Comparison of ENCODE assay signal across 18 cellular contexts in the genomic region with DNA sequence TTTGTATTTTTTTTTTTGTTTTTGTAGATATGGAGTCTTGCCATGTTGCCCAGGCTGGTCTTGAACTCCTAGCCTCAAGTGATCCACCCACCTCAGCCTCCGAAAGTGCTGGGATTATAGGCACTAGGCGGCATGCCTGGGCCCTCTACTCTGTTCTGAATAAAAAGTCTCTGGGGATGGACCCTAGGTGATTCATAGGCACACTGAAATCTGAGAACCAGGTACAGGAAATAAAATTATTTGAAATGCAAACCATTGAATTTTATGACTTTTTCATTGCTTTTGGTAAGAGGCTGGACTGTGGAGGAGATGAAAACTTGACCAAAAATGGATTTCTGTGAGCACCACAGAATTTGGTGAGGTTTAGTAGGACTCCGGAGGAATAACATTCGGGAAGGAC.
DNase-seq lines count a peak whose midpoint lies in the region; ATAC-seq and TF ChIP-seq lines count a peak whose summit lies in the region.
"Had no signal": no experiment of that assay in that cellular context is flagged by ENCODE, and none has a peak within 500 bp of the region (broad histone marks: within the 10 kb centered on the region; RNA-seq: fewer than 3 reads in every experiment).

No MANE protein-coding gene starts in this region.

- no peak for DNase-seq in central memory CD8-positive, alpha-beta T cell (ENCODE audit: low spot score in 2 of 2)
- no peak for DNase-seq in osteoblast (ENCODE audit: insufficient read length, low spot score, missing footprints)
- DNase-seq in activated effector memory CD4-positive, alpha-beta T cell treated with Interleukin-2 at 50 U/mL for 16 hours, result no peak
- no peak for DNase-seq in DMS53 (lab: John Stamatoyannopoulos, UW)
- DNase-seq: ACHN; BE2C; CD8-positive, alpha-beta memory T cell; NCI-H1048; NCI-H2107; NCI-H226; PC-9 had no signal

- no peaks in the 10 kb centered on the region for H3K27me3 ChIP-seq in BLaER1
- no peaks in the 10 kb centered on the region for H3K27me3 ChIP-seq in Loucy (ENCODE audit: insufficient read depth, low read length, poor library complexity, severe bottlenecking)
- H3K27me3 ChIP-seq in osteoblast (ENCODE audit: insufficient read depth, low read length), result no peaks in the 10 kb centered on the region
- H3K27me3 ChIP-seq: BE2C had no signal

- no peak overlapping the region for H3K4me3 Mint-ChIP-seq in central memory CD8-positive, alpha-beta T cell
- H3K4me3 Mint-ChIP-seq: CD8-positive, alpha-beta memory T cell had no signal

- H3K27me3 Mint-ChIP-seq in central memory CD8-positive, alpha-beta T cell, result no peaks in the 10 kb centered on the region
- H3K27me3 Mint-ChIP-seq: CD8-positive, alpha-beta memory T cell; IgD-negative memory B cell had no signal

- no peaks in the 10 kb centered on the region for H3F3A ChIP-seq in Loucy (ENCODE audit: low read depth)

- peak overlapping the region; percentile 77 for H3K27ac Mint-ChIP-seq in central memory CD8-positive, alpha-beta T cell (ENCODE audit: low read depth)

- H4K20me1 ChIP-seq in BLaER1, result no peaks in the 10 kb centered on the region
- no peaks in the 10 kb centered on the region for H4K20me1 ChIP-seq in Loucy (ENCODE audit: insufficient read depth, low read length, poor library complexity, severe bottlenecking)
- H4K20me1 ChIP-seq in osteoblast (ENCODE audit: insufficient read depth, low read length), result no peaks in the 10 kb centered on the region

- peaks cover 35% of the 10 kb centered on the region for H3K4me1 Mint-ChIP-seq in central memory CD8-positive, alpha-beta T cell

- H3K4me2 ChIP-seq in BLaER1 (peak overlapping the region; percentile 87), Loucy (ENCODE audit: low read depth, low read length, poor library complexity, severe bottlenecking) (peak overlapping the region; percentile 5), osteoblast (ENCODE audit: insufficient read depth, low read length) (no peak overlapping the region)
- H3K4me2 ChIP-seq: PC-9 had no signal

- no peak overlapping the region for H3K4me3 ChIP-seq in BLaER1
- H3K4me3 ChIP-seq in Loucy (ENCODE audit: low read length, poor library complexity, severe bottlenecking), result no peak overlapping the region
- no peak overlapping the region for H3K4me3 ChIP-seq in osteoblast (ENCODE audit: insufficient read depth, low read length)
- H3K4me3 ChIP-seq: PC-9, SK-N-MC had no signal

- H3K79me2 ChIP-seq in Loucy (ENCODE audit: insufficient read depth, low read length) (peaks cover 11% of the 10 kb centered on the region; the same call in 1 of the 2 replicates), osteoblast (ENCODE audit: insufficient read depth, low read length) (peaks cover 27% of the 10 kb centered on the region)

- TF ChIP-seq CTCF in Loucy (conservative IDR thresholded peaks at IDR 0.05; ENCODE audit: low read length) (no peak), osteoblast (IDR thresholded peaks at IDR 0.05; ENCODE audit: extremely low read depth, low read depth, low read length) (no peak)

- no peaks in the 10 kb centered on the region for H3K36me3 ChIP-seq in BLaER1
- H3K36me3 ChIP-seq in Loucy (ENCODE audit: insufficient read depth, low read length), result no peaks in the 10 kb centered on the region
- H3K36me3 ChIP-seq in osteoblast (ENCODE audit: insufficient read depth, low read length), result no peaks in the 10 kb centered on the region
- H3K36me3 ChIP-seq: BE2C had no signal

- H3K9me3 ChIP-seq in BLaER1 (peaks cover 5% of the 10 kb centered on the region; the same call in 1 of the 2 replicates), Loucy (ENCODE audit: insufficient read depth, low read depth, low read length) (no peaks in the 10 kb centered on the region), osteoblast (ENCODE audit: low read depth, low read length) (no peaks in the 10 kb centered on the region)
- H3K9me3 ChIP-seq: BE2C had no signal

- H2AFZ ChIP-seq in Loucy (ENCODE audit: low read length) (no peak overlapping the region), osteoblast (ENCODE audit: low read length) (no peak overlapping the region)
- H2AFZ ChIP-seq: PC-9 had no signal

- peak overlapping the region; percentile 91 for H3K27ac ChIP-seq in BLaER1
- peak overlapping the region; percentile 48 for H3K27ac ChIP-seq in osteoblast (ENCODE audit: low read depth, low read length)
- H3K27ac ChIP-seq: PC-9, SK-N-MC had no signal

- no peak for ATAC-seq in central memory CD8-positive, alpha-beta T cell (replicated peaks; ENCODE audit: extremely low read depth, poor library complexity, severe bottlenecking)
- ATAC-seq in GM21723 (IDR thresholded peaks at IDR 0.05; ENCODE audit: unreplicated experiment) (no peak), HG03025 (IDR thresholded peaks at IDR 0.05; ENCODE audit: low FRiP score, unreplicated experiment) (no peak)
- ATAC-seq: Right ventricle myocardium inferior had no signal

- H3K9ac ChIP-seq in BLaER1 (no peak overlapping the region), Loucy (ENCODE audit: low read depth, low read length, poor library complexity, severe bottlenecking) (no peak overlapping the region)

- peaks cover 56% of the 10 kb centered on the region for H3K4me1 ChIP-seq in BLaER1
- peaks cover 63% of the 10 kb centered on the region for H3K4me1 ChIP-seq in Loucy (ENCODE audit: insufficient read depth, low read length, poor library complexity, severe bottlenecking)
- H3K4me1 ChIP-seq in osteoblast (ENCODE audit: insufficient read depth, low read length), result peaks cover 32% of the 10 kb centered on the region
- H3K4me1 ChIP-seq: BE2C had no signal

- H3K36me3 Mint-ChIP-seq in central memory CD8-positive, alpha-beta T cell (ENCODE audit: insufficient read depth), result peaks cover 3% of the 10 kb centered on the region

- H3K9me3 Mint-ChIP-seq in central memory CD8-positive, alpha-beta T cell, result no peaks in the 10 kb centered on the region
- H3K9me3 Mint-ChIP-seq: CD8-positive, alpha-beta memory T cell; IgD-negative memory B cell had no signal

- no peaks in the 10 kb centered on the region for H3K9me2 ChIP-seq in Loucy (replicated peaks; ENCODE audit: low read depth, low read length)
